ENCODE assay signal across 1 cellular context in the genomic region with DNA sequence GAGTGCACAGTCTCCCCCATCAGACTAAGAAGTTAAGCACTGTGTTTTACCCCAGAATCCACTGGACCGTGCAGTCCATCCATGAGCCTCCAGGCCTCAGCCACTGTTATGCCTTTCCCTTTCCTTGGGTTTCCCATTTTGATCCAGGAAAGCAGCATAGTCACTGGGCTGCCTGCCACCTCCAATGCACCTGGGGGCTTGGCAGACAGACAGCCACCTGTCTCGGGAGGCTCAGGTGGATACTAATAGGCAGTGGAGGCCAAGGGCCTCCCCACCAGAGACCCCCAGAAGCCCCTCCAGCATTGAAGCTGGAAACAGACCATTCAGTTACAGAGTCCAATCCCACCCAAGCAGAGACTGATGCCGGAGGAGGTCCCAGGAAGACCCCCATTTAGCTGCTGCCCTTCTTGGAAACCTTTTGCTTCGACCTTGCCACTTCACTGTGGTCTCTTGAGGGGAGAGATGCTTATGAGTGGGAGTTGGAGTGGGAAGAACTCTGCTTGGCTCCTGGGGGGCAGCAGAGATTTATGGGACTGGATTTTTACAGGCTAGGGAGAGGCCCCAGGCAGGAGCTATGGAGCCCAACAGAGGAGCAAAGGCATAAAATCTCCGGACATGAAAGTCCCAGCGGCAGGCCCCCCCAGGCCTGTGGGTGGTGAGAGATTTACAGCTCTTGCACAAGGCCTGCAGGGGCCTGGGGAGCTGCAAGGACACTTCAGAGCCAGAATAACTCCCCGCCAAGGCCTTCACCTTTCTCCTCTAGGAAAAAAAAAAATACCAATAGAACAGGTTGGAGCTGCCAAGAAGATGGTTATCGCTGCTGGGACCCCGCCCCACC.
TF ChIP-seq lines count a peak whose summit lies in the region.

No MANE protein-coding gene starts in this region.

TF ChIP-seq in IMR-90, 13 proteins besides CTCF, POLR2A, EP300 and RAD21 (continued from another document):
- TF ChIP-seq, protein P1, sequence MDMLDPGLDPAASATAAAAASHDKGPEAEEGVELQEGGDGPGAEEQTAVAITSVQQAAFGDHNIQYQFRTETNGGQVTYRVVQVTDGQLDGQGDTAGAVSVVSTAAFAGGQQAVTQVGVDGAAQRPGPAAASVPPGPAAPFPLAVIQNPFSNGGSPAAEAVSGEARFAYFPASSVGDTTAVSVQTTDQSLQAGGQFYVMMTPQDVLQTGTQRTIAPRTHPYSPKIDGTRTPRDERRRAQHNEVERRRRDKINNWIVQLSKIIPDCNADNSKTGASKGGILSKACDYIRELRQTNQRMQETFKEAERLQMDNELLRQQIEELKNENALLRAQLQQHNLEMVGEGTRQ (IDR thresholded peaks at IDR 0.05; ENCODE audit: low read depth, low read length) = no peak
- no peak for TF ChIP-seq NFE2L2 (IDR thresholded peaks at IDR 0.05; ENCODE audit: low read depth, low read length)
- TF ChIP-seq CEBPB (IDR thresholded peaks at IDR 0.05; ENCODE audit: low read depth, low read length) = no peak
- TF ChIP-seq, protein P2, sequence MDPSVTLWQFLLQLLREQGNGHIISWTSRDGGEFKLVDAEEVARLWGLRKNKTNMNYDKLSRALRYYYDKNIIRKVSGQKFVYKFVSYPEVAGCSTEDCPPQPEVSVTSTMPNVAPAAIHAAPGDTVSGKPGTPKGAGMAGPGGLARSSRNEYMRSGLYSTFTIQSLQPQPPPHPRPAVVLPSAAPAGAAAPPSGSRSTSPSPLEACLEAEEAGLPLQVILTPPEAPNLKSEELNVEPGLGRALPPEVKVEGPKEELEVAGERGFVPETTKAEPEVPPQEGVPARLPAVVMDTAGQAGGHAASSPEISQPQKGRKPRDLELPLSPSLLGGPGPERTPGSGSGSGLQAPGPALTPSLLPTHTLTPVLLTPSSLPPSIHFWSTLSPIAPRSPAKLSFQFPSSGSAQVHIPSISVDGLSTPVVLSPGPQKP (IDR thresholded peaks at IDR 0.05; ENCODE audit: borderline replicate concordance, low read depth, low read length) = no peak
- TF ChIP-seq RCOR1 (IDR thresholded peaks at IDR 0.05; ENCODE audit: insufficient replicate concordance, low read length) = no peak
- no peak for TF ChIP-seq FOS (IDR thresholded peaks at IDR 0.05; ENCODE audit: low read depth, low read length)
- TF ChIP-seq CHD1 (IDR thresholded peaks at IDR 0.05; ENCODE audit: low read depth, low read length) = no peak
- TF ChIP-seq MAFK (IDR thresholded peaks at IDR 0.05; ENCODE audit: low read depth, low read length) = no peak
- TF ChIP-seq BHLHE40 (IDR thresholded peaks at IDR 0.05; ENCODE audit: low read depth, low read length) = no peak
- TF ChIP-seq SMC3 (IDR thresholded peaks at IDR 0.05; ENCODE audit: low read depth, low read length) = no peak
- no peak for TF ChIP-seq MAZ (IDR thresholded peaks at IDR 0.05; ENCODE audit: borderline replicate concordance, low read depth, low read length)
- TF ChIP-seq RFX5 (IDR thresholded peaks at IDR 0.05; ENCODE audit: low read depth, low read length) = no peak
